ENCODE assay signal across 10 cellular contexts in genomic region chr6:158517581-158517980, GRCh38. TPM values are rescaled to one million over a fixed set of nuclear protein-coding genes. Genes with fewer than 3 reads are reported as not detected.
DNase-seq lines count a peak whose midpoint lies in the region; ATAC-seq and TF ChIP-seq lines count a peak whose summit lies in the region.
"Had no signal": no experiment of that assay in that cellular context is flagged by ENCODE, and none has a peak within 500 bp of the region (broad histone marks: within the 10 kb centered on the region; RNA-seq: fewer than 3 reads in every experiment).

No MANE protein-coding gene starts in this region.

- TF ChIP-seq CTCF in GM06990 (IDR thresholded peaks at IDR 0.05; ENCODE audit: insufficient read depth, low read length, poor library complexity, severe bottlenecking): no peak
- no peak for TF ChIP-seq CTCF in GM20000 (IDR thresholded peaks at IDR 0.05; ENCODE audit: extremely low read depth, missing control alignments)

- H3K9me3 ChIP-seq in iPS-20b (ENCODE audit: insufficient read depth, low read depth, low read length): no peaks in the 10 kb centered on the region
- H3K9me3 ChIP-seq: esophagus squamous epithelium, thyroid gland had no signal

- peak overlapping the region; percentile 74; the same call in 1 of the 2 replicates for H3K9ac ChIP-seq in iPS-20b (ENCODE audit: low read depth, low read length)

- ATAC-seq in HG03342 (IDR thresholded peaks at IDR 0.05; ENCODE audit: unreplicated experiment) (no peak), GM18519 (IDR thresholded peaks at IDR 0.05; ENCODE audit: low FRiP score, unreplicated experiment) (no peak)

- H3K36me3 ChIP-seq in GM06990 (ENCODE audit: control insufficient read depth, insufficient read depth, low read length) (no peaks in the 10 kb centered on the region), iPS-20b (ENCODE audit: insufficient read depth, low read depth, low read length) (no peaks in the 10 kb centered on the region), H7 (replicated peaks; ENCODE audit: control insufficient read depth, insufficient read depth, low read length) (no peaks in the 10 kb centered on the region)
- H3K36me3 ChIP-seq: esophagus squamous epithelium, thyroid gland had no signal

- H3K27me3 ChIP-seq in GM06990 (replicated peaks; ENCODE audit: control insufficient read depth, insufficient read depth, low read length) (no peaks in the 10 kb centered on the region), iPS-20b (ENCODE audit: insufficient read depth, low read length) (peaks cover 4% of the 10 kb centered on the region; the same call in 1 of the 2 replicates), H7 (ENCODE audit: control insufficient read depth, insufficient read depth, low read length) (no peaks in the 10 kb centered on the region)

- no peak overlapping the region for H3K27ac ChIP-seq in iPS-20b (ENCODE audit: low read length)
- H3K27ac ChIP-seq: esophagus squamous epithelium, thyroid gland had no signal

- H3K4me3 ChIP-seq in GM06990 (replicated peaks; ENCODE audit: low read depth, low read length): peak overlapping the region; percentile 45; the same call in 1 of the 2 replicates
- H3K4me3 ChIP-seq in iPS-20b (ENCODE audit: low read length): 0 out of 2 replicates have a peak overlapping the region, but pooled peaks have one; percentile 65
- no peak overlapping the region for H3K4me3 ChIP-seq in H7 (ENCODE audit: insufficient read depth, low read depth, low read length)
- H3K4me3 ChIP-seq: thyroid gland had no signal

- peak; percentile 67 for DNase-seq in GM06990 (ENCODE audit: extremely low read depth, insufficient read length)
- peak; percentile 69 for DNase-seq in GM20000 (ENCODE audit: low spot score)
- peak; percentile 39 for DNase-seq in NCI-H1417 treated with DMSO at 0.1 percent for 48 hours (lab: John Stamatoyannopoulos, UW)
- DNase-seq in H7: no peak
- no peak for DNase-seq in HuH-7 (ENCODE audit: low spot score)
- DNase-seq: esophagus squamous epithelium, thyroid gland had no signal

- peaks cover 6% of the 10 kb centered on the region for H3K4me1 ChIP-seq in iPS-20b (ENCODE audit: insufficient read depth, low read length)

RNA-seq across cellular contexts. Expression of gene TMEM181, which starts 42.3 kb away (rescaled TPM):
- 14.5 and 19.3 TPM in 2 replicates for total RNA-seq in H7 (2014; rRNA removed; shearing (Covaris generic))

Comparison
In these comparisons a context has a peak if more than half of its experiments do, and no peak if none do; other contexts are left out.
1. DNase-seq: peak in GM06990 (single experiment), GM20000 (single experiment) and NCI-H1417 treated with DMSO at 0.1 percent for 48 hours (single experiment); none in H7 (single experiment) and HuH-7 (single experiment).